16 cellular contexts compared by ENCODE assay signal in genomic region chr1:211730347-211730746, GRCh38. TPM values are rescaled to one million over a fixed set of nuclear protein-coding genes. Genes with fewer than 3 reads are reported as not detected.
DNase-seq lines count a peak whose midpoint lies in the region; ATAC-seq lines count a peak whose summit lies in the region.
"Had no signal": no experiment of that assay in that cellular context is flagged by ENCODE, and none has a peak within 500 bp of the region (broad histone marks: within the 10 kb centered on the region; RNA-seq: fewer than 3 reads in every experiment).

No MANE protein-coding gene starts in this region.

- no peak overlapping the region for H2AK5ac ChIP-seq in trophoblast cell (ENCODE audit: low read length)

- no peaks in the 10 kb centered on the region for H3K79me1 ChIP-seq in trophoblast cell (ENCODE audit: low read length)

- no peak overlapping the region for H3K23ac ChIP-seq in trophoblast cell (ENCODE audit: low read length)

- no peak overlapping the region for H4K91ac ChIP-seq in trophoblast cell (ENCODE audit: low read depth, low read length)

- no peak for ATAC-seq in activated CD4-positive, CD25-positive, alpha-beta regulatory T cell treated with anti-CD3 and anti-CD28 coated beads, Interleukin-2, amount 50 U/mL, for 24 hours

- H3K9me3 ChIP-seq in trophoblast cell (ENCODE audit: insufficient read depth, low read depth, low read length) = no peaks in the 10 kb centered on the region

- H3K9ac ChIP-seq in trophoblast cell (ENCODE audit: low read length) = peak overlapping the region; percentile 19
- H3K9ac ChIP-seq: GM23248 had no signal

- no peak overlapping the region for H2BK12ac ChIP-seq in trophoblast cell (ENCODE audit: low read length)

- no peak overlapping the region for H4K8ac ChIP-seq in trophoblast cell (ENCODE audit: low read depth, low read length)

- H3K79me2 ChIP-seq in trophoblast cell (ENCODE audit: control insufficient read depth, insufficient read depth, low read length, poor library complexity) = no peaks in the 10 kb centered on the region

- peaks cover 0 to 4% of the 10 kb centered on the region in 2 experiments for H3K4me1 ChIP-seq in trophoblast cell (ENCODE audit: control insufficient read depth in 1 of 2, insufficient read depth in 2 of 2, low read length in 2 of 2)

- H4K12ac ChIP-seq in trophoblast cell (ENCODE audit: low read depth, low read length) = no peak overlapping the region

- H3K4me3 ChIP-seq in trophoblast cell (ENCODE audit: low read depth, low read length) = no peak overlapping the region
- H3K4me3 ChIP-seq: GM23248 had no signal

- H3K36me3 ChIP-seq in trophoblast cell (ENCODE audit: control insufficient read depth in 1 of 2, insufficient read depth in 2 of 2, low read length in 2 of 2) = no peaks in the 10 kb centered on the region

- no CpG with 5 or more reads among the region's 4 CpGs for WGBS in trophoblast cell (ENCODE audit: extremely low coverage, insufficient coverage, insufficient read length)

- no peak overlapping the region for H3K18ac ChIP-seq in trophoblast cell (ENCODE audit: low read length)

- DNase-seq in caudate nucleus (lab: John Stamatoyannopoulos, UW) (no peak), trophoblast cell (no peak), SKM-1 (lab: John Stamatoyannopoulos, UW; ENCODE audit: unreplicated experiment) (no peak), NCI-H1436 (lab: John Stamatoyannopoulos, UW) (no peak)
- DNase-seq in activated CD4-positive, alpha-beta T cell treated with anti-CD3 and anti-CD28 coated beads, Interleukin-2, amount 50 U/mL, for 1 hour = no peak
- DNase-seq: C1 segment of cervical spinal cord; Calu3; CD4-positive, alpha-beta memory T cell; COR-L47; DMS153; DND-41; GM23248; H7; HCEC 1CT had no signal

- H3K27me3 ChIP-seq in layer of hippocampus (ENCODE audit: control insufficient read depth, insufficient read depth, low read length) (no peaks in the 10 kb centered on the region), trophoblast cell (ENCODE audit: insufficient read depth, low read length) (no peaks in the 10 kb centered on the region)

- H3K27ac ChIP-seq in caudate nucleus (ENCODE audit: low read depth, low read length) (peak overlapping the region; percentile 84), layer of hippocampus (ENCODE audit: low read depth, low read length) (peak overlapping the region; percentile 79), trophoblast cell (ENCODE audit: low read depth, low read length) (no peak overlapping the region)
- H3K27ac ChIP-seq: GM23248 had no signal

- no peak overlapping the region for H3K4ac ChIP-seq in trophoblast cell (ENCODE audit: low read depth, low read length)

- H3K14ac ChIP-seq in trophoblast cell (ENCODE audit: low read length) = no peak overlapping the region

- H2AFZ ChIP-seq in trophoblast cell (ENCODE audit: insufficient read depth, low read length, poor library complexity) = no peak overlapping the region
- H2AFZ ChIP-seq: GM23248 had no signal

- no peak overlapping the region for H2BK5ac ChIP-seq in trophoblast cell (ENCODE audit: low read depth, low read length, poor library complexity)

- H3K4me2 ChIP-seq in trophoblast cell (ENCODE audit: low read length) = no peak overlapping the region

- H2BK120ac ChIP-seq in trophoblast cell (ENCODE audit: insufficient read depth, low read length, poor library complexity) = no peak overlapping the region

RNA-seq across cellular contexts. Expression of gene NEK2, which starts 54.9 kb away (rescaled TPM):
- polyA plus RNA-seq in trophoblast cell (2013) = 10.1 and 11.4 TPM in 2 replicates
- polyA plus RNA-seq: CD4-positive, alpha-beta memory T cell had no signal
